ENCODE assay signal across 1 cellular context in the genomic region with DNA sequence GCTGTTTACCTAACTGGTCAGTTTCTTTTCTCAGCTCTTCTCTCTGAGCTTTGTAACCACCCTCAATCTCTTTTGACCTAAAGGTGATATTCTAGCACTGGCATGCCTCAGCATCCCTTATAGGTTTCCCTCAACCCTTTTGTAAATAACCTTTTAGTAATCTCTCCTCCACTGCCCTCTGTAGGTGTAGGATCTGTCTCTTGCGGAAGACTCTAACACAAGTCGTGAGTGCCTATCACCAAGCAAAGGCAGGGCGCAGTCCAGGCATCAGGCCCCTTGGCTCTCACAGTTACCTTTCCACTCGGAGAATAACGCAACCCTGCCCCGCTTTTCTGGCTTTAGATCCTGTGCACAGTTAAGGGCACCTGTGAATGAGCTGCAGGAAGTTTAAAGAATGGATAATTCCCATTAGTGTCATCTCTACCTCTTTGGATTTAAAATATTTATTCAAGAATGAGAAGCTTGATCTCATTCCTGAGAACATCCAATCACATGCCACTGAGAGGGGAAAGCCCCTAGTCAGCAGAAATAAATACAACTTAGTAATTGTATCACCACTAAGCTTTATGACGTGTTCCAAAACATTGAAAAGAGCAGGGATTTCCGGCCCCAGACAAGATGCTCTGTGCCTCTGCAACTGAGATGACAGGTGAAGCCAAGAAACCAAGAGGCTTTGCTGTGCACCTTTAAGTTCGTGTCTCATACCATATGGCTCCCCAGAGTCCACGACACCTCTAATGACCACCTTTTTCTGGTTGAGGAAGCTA.
TF ChIP-seq lines count a peak whose summit lies in the region.

No MANE protein-coding gene starts in this region.

TF ChIP-seq in IMR-90, 13 proteins besides CTCF, POLR2A, EP300 and RAD21:
- peak; percentile 81 for TF ChIP-seq MAFK (IDR thresholded peaks at IDR 0.05; ENCODE audit: low read depth, low read length)
- TF ChIP-seq NFE2L2 (IDR thresholded peaks at IDR 0.05; ENCODE audit: low read depth, low read length) = no peak
